ENCODE assay signal across 1 cellular context in the genomic region with DNA sequence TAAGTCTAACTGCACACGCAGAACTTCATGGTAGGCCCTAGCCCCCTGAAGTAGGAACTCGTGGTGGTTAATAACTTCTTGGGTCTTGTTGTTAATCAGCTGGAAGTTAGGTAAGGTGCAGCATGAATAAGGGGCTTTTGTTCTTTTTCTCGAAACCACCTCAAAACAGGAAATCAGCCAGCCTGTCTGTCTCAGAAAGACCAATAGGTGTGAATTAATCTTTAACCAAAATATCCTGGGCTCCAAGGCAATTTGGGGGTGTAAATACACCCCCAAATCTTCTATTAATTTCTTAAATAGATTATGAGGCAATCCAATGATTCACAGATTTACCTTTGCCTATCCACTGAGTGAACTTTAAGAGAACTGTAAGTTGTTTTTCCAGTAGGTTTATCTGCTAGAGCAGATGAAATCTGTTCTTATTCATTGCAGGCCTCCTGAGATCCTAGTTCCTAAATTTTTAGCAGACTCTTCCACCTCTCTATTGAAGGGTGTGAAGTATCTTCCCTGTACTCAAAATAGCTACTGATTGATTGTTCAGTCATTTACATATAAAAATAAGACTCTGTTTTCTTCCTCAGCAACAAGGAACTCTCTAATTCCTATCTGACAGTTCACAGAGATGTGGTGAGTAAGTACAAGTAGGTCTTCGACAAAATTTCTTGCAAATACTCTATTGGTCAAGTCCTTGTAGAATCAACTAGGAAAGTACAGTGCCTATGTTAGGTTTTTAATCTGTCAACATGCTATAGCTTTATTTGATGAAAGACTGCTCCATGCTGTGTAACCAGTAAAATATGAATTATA.
TF ChIP-seq lines count a peak whose summit lies in the region.

No MANE protein-coding gene starts in this region.

TF ChIP-seq in HepG2, 621 proteins besides CTCF, POLR2A, EP300 and RAD21 (continued from another document):
- no peak for TF ChIP-seq REXO4 (CRISPR knock-in tag; IDR thresholded peaks at IDR 0.05; ENCODE audit: borderline replicate concordance)
